24 cellular contexts compared by ENCODE assay signal in genomic region chr15:64016257-64016656, GRCh38.
"Had no signal": no experiment of that assay in that cellular context is flagged by ENCODE, and none has a peak within 500 bp of the region (broad histone marks: within the 10 kb centered on the region; RNA-seq: fewer than 3 reads in every experiment).

No MANE protein-coding gene starts in this region.

- H3K9me3 ChIP-seq: ascending aorta, body of pancreas had no signal

- H3K4me2 ChIP-seq: KMS-11 had no signal

- H3K27me3 ChIP-seq: ascending aorta, body of pancreas had no signal

- ATAC-seq: activated naive CD4-positive, alpha-beta T cell treated with anti-CD3 and anti-CD28 coated beads, Interleukin-2, amount 50 U/mL, for 72 hours; activated naive CD8-positive, alpha-beta T cell treated with anti-CD3 and anti-CD28 coated beads, Interleukin-2, amount 50 U/mL, for 24 hours; activated T-cell treated with anti-CD3 and anti-CD28 coated beads, Interleukin-2, amount 50 U/mL, for 4 hours; body of pancreas; T-cell had no signal

- H3K27ac ChIP-seq: ascending aorta, KMS-11, VCaP had no signal

- H3K4me1 ChIP-seq: ascending aorta had no signal

- DNase-seq: activated CD4-positive, alpha-beta memory T cell treated with anti-CD3 and anti-CD28 coated beads for 36 hours; activated CD4-positive, alpha-beta T cell treated with anti-CD3 and anti-CD28 coated beads, Interleukin-2, amount 10 ng/mL, durations not matched to agents 7 days and 5 days; activated CD4-positive, CD25-positive, alpha-beta regulatory T cell; activated CD8-positive, alpha-beta memory T cell treated with anti-CD3 and anti-CD28 coated beads for 24 hours; activated effector memory CD4-positive, alpha-beta T cell treated with anti-CD3 and anti-CD28 coated beads, Interleukin-2, amount 50 U/mL, for 16 hours; activated naive CD4-positive, alpha-beta T cell treated with Interleukin-2 at 50 U/mL for 16 hours; activated naive CD8-positive, alpha-beta T cell treated with anti-CD3 and anti-CD28 coated beads, Interleukin-2, amount 50 U/mL, for 24 hours; activated T-cell treated with anti-CD3 and anti-CD28 coated beads, Interleukin-2, amount 50 U/mL, for 4 hours; amniotic stem cell; MV-4-11; NCI-H1092 treated with DMSO at 0.1 percent for 48 hours; NCI-H1436; NCI-H187; NCI-H2081; NCI-H510A treated with DMSO at 0.1 percent for 48 hours; SIG-M5; T-cell; T-helper 2 cell; T1000 had no signal

- H3K4me3 ChIP-seq: ascending aorta, body of pancreas had no signal

- H3K36me3 ChIP-seq: ascending aorta had no signal
